ENCODE assay signal across 1 cellular context in genomic region chr17:17835415-17836249, GRCh38.
TF ChIP-seq lines count a peak whose summit lies in the region.

No MANE protein-coding gene starts in this region.

TF ChIP-seq in GM23338, 12 proteins besides CTCF, POLR2A, EP300 and RAD21 (continued from another document):
- TF ChIP-seq REST (IDR thresholded peaks at IDR 0.05; ENCODE audit: unreplicated experiment): no peak
- no peak for TF ChIP-seq POLR2AphosphoS5 (IDR thresholded peaks at IDR 0.05; ENCODE audit: low read depth)
- TF ChIP-seq ZNF331 (CRISPR knock-in tag; IDR thresholded peaks at IDR 0.05; ENCODE audit: low read depth): no peak
- TF ChIP-seq JUNB (IDR thresholded peaks at IDR 0.05; ENCODE audit: unreplicated experiment): no peak
- TF ChIP-seq ZNF114 (CRISPR knock-in tag; IDR thresholded peaks at IDR 0.05): no peak
